ENCODE assay signal across 8 cellular contexts in the genomic region with DNA sequence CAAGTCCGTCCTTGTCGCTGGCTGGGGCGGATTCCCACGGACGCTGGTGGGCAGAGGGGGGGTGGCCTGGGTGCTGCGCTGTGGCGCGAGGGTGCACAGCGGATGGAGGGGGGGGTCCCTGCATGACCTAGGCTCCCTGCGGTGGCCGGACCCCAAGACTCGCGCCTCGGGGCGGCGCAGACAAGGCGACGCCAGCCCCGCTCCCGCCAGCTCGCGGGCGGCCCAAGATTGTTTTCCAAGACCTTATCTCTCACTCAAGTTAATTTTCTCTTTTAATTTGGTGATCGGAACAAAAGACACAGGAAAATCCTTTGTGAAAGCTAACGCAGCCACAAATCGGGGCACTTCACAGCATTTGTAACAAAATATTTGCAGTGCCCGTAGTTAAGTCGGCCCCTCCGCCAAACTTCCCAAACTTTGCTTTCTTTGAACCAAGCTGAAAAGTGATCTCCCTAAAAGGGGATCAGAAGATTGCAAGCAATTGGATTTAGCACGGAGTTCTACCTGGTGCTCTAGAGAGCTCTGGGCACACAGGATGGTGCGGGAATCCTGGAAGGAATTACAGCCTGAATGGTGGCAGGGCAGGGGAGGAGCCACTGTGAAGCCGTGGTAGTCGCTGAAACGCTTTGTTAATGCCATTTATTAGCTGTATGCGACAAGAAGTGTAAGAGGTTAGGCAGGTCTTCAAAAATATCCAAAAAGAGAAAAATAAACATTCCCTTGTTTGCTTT. TPM values are rescaled to one million over a fixed set of nuclear protein-coding genes. Genes with fewer than 3 reads are reported as not detected.
DNase-seq lines count a peak whose midpoint lies in the region; ATAC-seq and TF ChIP-seq lines count a peak whose summit lies in the region.

No MANE protein-coding gene starts in this region.

- peaks cover 13% of the 10 kb centered on the region for H3K36me3 Mint-ChIP-seq in activated T-cell treated with anti-CD3 and anti-CD28 coated beads, Interleukin-2, amount 50 U/mL, for 24 hours (ENCODE audit: low read depth)

- H3K9ac ChIP-seq in adipocyte (ENCODE audit: low read length), result peak overlapping the region; percentile 90

- H3K27me3 ChIP-seq in adipocyte (replicated peaks; ENCODE audit: control insufficient read depth, insufficient read depth, low read length) (no peaks in the 10 kb centered on the region), spleen (replicated peaks in 1 of 7) (peaks cover 0 to 83% (median 24%) of the 10 kb centered on the region in 7 donors)

- H3K27ac Mint-ChIP-seq in activated T-cell treated with anti-CD3 and anti-CD28 coated beads, Interleukin-2, amount 50 U/mL, for 24 hours, result no peak overlapping the region

- H3K4me1 Mint-ChIP-seq in activated T-cell treated with anti-CD3 and anti-CD28 coated beads, Interleukin-2, amount 50 U/mL, for 24 hours (ENCODE audit: low read depth), result peaks cover 42% of the 10 kb centered on the region

- peaks cover 40% of the 10 kb centered on the region for H3K4me1 ChIP-seq in adipocyte (ENCODE audit: control insufficient read depth, insufficient read depth, low read length)
- H3K4me1 ChIP-seq in spleen, result peaks cover 14 to 55% (median 51%) of the 10 kb centered on the region in 6 donors

- WGBS in spleen, 5 donors, result 11 to 18% (median 13%) methylated on average over 30 to 35 of the region's 35 CpGs

- ATAC-seq in GM18505 (IDR thresholded peaks at IDR 0.05; ENCODE audit: unreplicated experiment), result no peak

- no peak for TF ChIP-seq POLR2A in spleen (IDR thresholded peaks at IDR 0.05)
- no peak for TF ChIP-seq POLR2A in GM18505 (IDR thresholded peaks at IDR 0.05; ENCODE audit: borderline replicate concordance, extremely low read depth, insufficient read depth, insufficient read length)

- intact Hi-C loops in spleen (cut with DNase I; ENCODE audit: low total_unique reads), result no loop called here

- H3K9me3 Mint-ChIP-seq in activated T-cell treated with anti-CD3 and anti-CD28 coated beads, Interleukin-2, amount 50 U/mL, for 24 hours, result peaks cover 19% of the 10 kb centered on the region

- TF ChIP-seq CTCF in spleen (IDR thresholded peaks at IDR 0.05 in 8 of 11, conservative IDR thresholded peaks at IDR 0.05 in 3 of 11), result no peak

- DNase-seq in activated T-cell treated with anti-CD3 and anti-CD28 coated beads, Interleukin-2, amount 50 U/mL, for 24 hours, result no peak
- no peak for DNase-seq in activated T-cell treated with anti-CD3 and anti-CD28 coated beads, Interleukin-2, amount 50 U/mL, for 48 hours
- peak; percentile 56 for DNase-seq in adipocyte (ENCODE audit: low read depth)
- DNase-seq in inferior parietal cortex (ENCODE audit: extremely low spot score), result peak; percentile 48
- DNase-seq in spleen, result no peak
- no peak for DNase-seq in stimulated activated naive CD4-positive, alpha-beta T cell treated with Interleukin-2 at 50 U/mL for 16 hours (lab: John Stamatoyannopoulos, UW)
- DNase-seq in cerebellum (ENCODE audit: low spot score), result no peak

- H3K9me3 ChIP-seq in adipocyte (ENCODE audit: control insufficient read depth, low read length) (peaks cover 17% of the 10 kb centered on the region), spleen (peaks cover 5 to 30% (median 18%) of the 10 kb centered on the region in 8 donors)

- H3K27me3 Mint-ChIP-seq in activated T-cell treated with anti-CD3 and anti-CD28 coated beads, Interleukin-2, amount 50 U/mL, for 24 hours, result peaks cover 55% of the 10 kb centered on the region

- H3K27ac ChIP-seq in spleen, result peak overlapping the region; percentile 20 to 96 (median 92)

- H3K4me3 ChIP-seq in adipocyte (ENCODE audit: low read length) (peak overlapping the region; percentile 79), spleen (peak overlapping the region in 7 of 8 donors; percentile 9 to 75 (median 49))

- H3K4me3 Mint-ChIP-seq in activated T-cell treated with anti-CD3 and anti-CD28 coated beads, Interleukin-2, amount 50 U/mL, for 24 hours, result peak overlapping the region; percentile 71

- no peaks in the 10 kb centered on the region for H3K36me3 ChIP-seq in adipocyte (ENCODE audit: control insufficient read depth, insufficient read depth, low read length, severe bottlenecking)
- no peaks in the 10 kb centered on the region for H3K36me3 ChIP-seq in spleen

RNA-seq across cellular contexts. Expression of a gene that starts 4.8 kb away (rescaled TPM):
- 100 to 1,000 TPM in 4 of 7 donors, 10 to 100 TPM in 3; 80.4 to 343 (median 109) TPM for total RNA-seq in spleen
- polyA plus RNA-seq in spleen, result 10 to 100 TPM; 42.8 to 73.9 (median 59.7) TPM
- total RNA-seq in cerebellum, result 371 TPM

Comparison
In these comparisons a context has a peak if more than half of its experiments do, and no peak if none do; other contexts are left out.
1. DNase-seq: peak in adipocyte (single experiment) and inferior parietal cortex (single experiment); none in activated T-cell treated with anti-CD3 and anti-CD28 coated beads, Interleukin-2, amount 50 U/mL, for 24 hours (single experiment), activated T-cell treated with anti-CD3 and anti-CD28 coated beads, Interleukin-2, amount 50 U/mL, for 48 hours (0 of 2), spleen (single experiment), stimulated activated naive CD4-positive, alpha-beta T cell treated with Interleukin-2 at 50 U/mL for 16 hours (single experiment) and cerebellum (single experiment).